Comparison of ENCODE assay signal across 8 cellular contexts in genomic region chr16:69494993-69495392, GRCh38.
DNase-seq lines count a peak whose midpoint lies in the region; ATAC-seq, FAIRE-seq and TF ChIP-seq lines count a peak whose summit lies in the region.
"Had no signal": no experiment of that assay in that cellular context is flagged by ENCODE, and none has a peak within 500 bp of the region (broad histone marks: within the 10 kb centered on the region; RNA-seq: fewer than 3 reads in every experiment).

No MANE protein-coding gene starts in this region.

- no peak overlapping the region for H3K27ac ChIP-seq in thyroid gland
- H3K27ac ChIP-seq in aorta (ENCODE audit: low read depth in 1 of 2, low read length in 2 of 2): no peak overlapping the region
- H3K27ac ChIP-seq in substantia nigra (ENCODE audit: low read depth, low read length, poor library complexity, severe bottlenecking): no peak overlapping the region
- H3K27ac ChIP-seq: pancreas had no signal

- 76 to 80% methylated on average over 4 of the region's 4 CpGs for WGBS in thyroid gland, 2 donors
- 66 to 79% methylated on average over 4 of the region's 4 CpGs for WGBS in aorta, 2 donors

- no peaks in the 10 kb centered on the region for H3K36me3 ChIP-seq in thyroid gland
- no peaks in the 10 kb centered on the region for H3K36me3 ChIP-seq in aorta (ENCODE audit: control insufficient read depth in 1 of 2, insufficient read depth in 2 of 2, low read length in 1 of 2)
- H3K36me3 ChIP-seq: pancreas had no signal

- peaks cover 2 to 8% of the 10 kb centered on the region in 2 donors for H3K4me1 ChIP-seq in thyroid gland
- H3K4me1 ChIP-seq in aorta (ENCODE audit: control insufficient read depth in 1 of 2, insufficient read depth in 2 of 2, low read length in 2 of 2): no peaks in the 10 kb centered on the region
- H3K4me1 ChIP-seq: pancreas had no signal

- H3K27me3 ChIP-seq in thyroid gland (no peaks in the 10 kb centered on the region), aorta (ENCODE audit: control insufficient read depth in 1 of 2, insufficient read depth in 2 of 2, low read length in 1 of 2) (no peaks in the 10 kb centered on the region)
- H3K27me3 ChIP-seq: pancreas had no signal

- FAIRE-seq in GM19239 (lab: Jason Lieb, UNC): peak; percentile 11
- FAIRE-seq: pancreas had no signal

- DNase-seq in GM19239 (ENCODE audit: insufficient read length, low spot score) (no peak), SK-MEL-5 (ENCODE audit: low read depth, low spot score) (peak; percentile 69), dermis blood vessel endothelial cell (peak; percentile 71), thyroid gland (no peak), aorta (no peak), substantia nigra (lab: John Stamatoyannopoulos, UW) (no peak)
- peak; percentile 35 for DNase-seq in stimulated activated CD4-positive, alpha-beta T cell treated with anti-CD3 and anti-CD28 coated beads, Interleukin-4, amount 100 ng/mL, for 24 hours
- DNase-seq: pancreas had no signal

- TF ChIP-seq CTCF in thyroid gland (IDR thresholded peaks at IDR 0.05): peak in 2 of 6 experiments; percentile 8 to 10

- H3K4me3 ChIP-seq in thyroid gland (replicated peaks in 1 of 3) (no peak overlapping the region), aorta (ENCODE audit: low read length in 2 of 2) (no peak overlapping the region)
- H3K4me3 ChIP-seq: pancreas had no signal

- in situ Hi-C loops in SK-MEL-5 (cut with HindIII; ENCODE audit: low pct_unique_long_range_greater_than_20kb, low sequenced_read_pairs): no loop called here

- H3K9me3 ChIP-seq in thyroid gland (no peaks in the 10 kb centered on the region), aorta (ENCODE audit: control insufficient read depth, low read length) (no peaks in the 10 kb centered on the region)
- H3K9me3 ChIP-seq: pancreas had no signal

- no peak for TF ChIP-seq POLR2A in thyroid gland (IDR thresholded peaks at IDR 0.05)

- intact Hi-C loops in thyroid gland (cut with DNase I) (no loop called here), aorta (cut with DNase I) (no loop called here)

- no peak for ATAC-seq in aorta (ENCODE audit: low FRiP score)

Comparison
In these comparisons a context has a peak if more than half of its experiments do, and no peak if none do; other contexts are left out.
1. DNase-seq: peak in SK-MEL-5 (single experiment), dermis blood vessel endothelial cell (single experiment) and stimulated activated CD4-positive, alpha-beta T cell treated with anti-CD3 and anti-CD28 coated beads, Interleukin-4, amount 100 ng/mL, for 24 hours (single experiment); none in GM19239 (single experiment), thyroid gland (0 of 2), aorta (0 of 2) and substantia nigra (0 of 49).